Comparison of ENCODE assay signal across 8 cellular contexts in the genomic region with DNA sequence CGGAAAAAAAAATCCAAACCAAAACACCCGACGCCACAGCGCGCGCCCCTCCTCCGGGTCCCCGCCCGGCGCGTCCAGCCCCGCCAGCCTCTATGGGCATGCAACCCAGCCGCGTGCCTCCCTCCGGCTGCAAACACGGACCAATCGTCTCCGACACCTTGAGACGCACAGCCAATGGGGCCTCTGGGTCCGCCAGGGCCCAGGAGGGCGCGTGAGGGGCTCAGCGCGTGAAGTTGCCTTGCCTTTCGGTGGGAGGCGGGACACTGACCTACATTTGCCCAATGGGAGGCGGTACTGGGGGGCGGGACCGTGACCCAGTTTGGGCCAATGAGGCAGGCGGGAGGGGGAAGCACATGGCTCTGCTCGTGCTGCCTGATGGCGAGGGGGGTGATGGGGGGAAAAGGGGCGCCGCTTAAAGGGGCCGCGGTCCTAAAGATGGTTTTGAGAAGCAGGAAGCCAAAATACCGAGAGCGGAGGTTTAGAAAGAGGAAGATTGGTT. TPM values are rescaled to one million over a fixed set of nuclear protein-coding genes. Genes with fewer than 3 reads are reported as not detected.
DNase-seq lines count a peak whose midpoint lies in the region; ATAC-seq and TF ChIP-seq lines count a peak whose summit lies in the region.

No MANE protein-coding gene starts in this region.

- no peaks in the 10 kb centered on the region for H3K27me3 Mint-ChIP-seq in activated naive CD4-positive, alpha-beta T cell treated with anti-CD3 and anti-CD28 coated beads, Interleukin-2, amount 50 U/mL, for 24 hours

- H3K4me3 ChIP-seq in SK-N-SH (ENCODE audit: low read depth in 2 of 2, low read length in 1 of 2) = peak overlapping the region; percentile 74 to 79

- H3K9me2 ChIP-seq in SK-N-SH = no peaks in the 10 kb centered on the region

- no peaks in the 10 kb centered on the region for H4K20me1 ChIP-seq in SK-N-SH (ENCODE audit: insufficient read depth)

- H3K4me1 Mint-ChIP-seq in activated naive CD4-positive, alpha-beta T cell treated with anti-CD3 and anti-CD28 coated beads, Interleukin-2, amount 50 U/mL, for 24 hours = peaks cover 43% of the 10 kb centered on the region

- no peaks in the 10 kb centered on the region for H3K9me3 ChIP-seq in SK-N-SH

- WGBS in SK-N-SH (ENCODE audit: low lambda C conversion rate) = 2% methylated on average over 24 of the region's 38 CpGs

- DNase-seq in GM04504 (ENCODE audit: low read depth) (peak; percentile 98), NCI-H1092 (lab: John Stamatoyannopoulos, UW) (peak; percentile 94), SK-N-SH (peak; percentile 91), germinal center (ENCODE audit: low spot score) (peak; percentile 98), omental fat pad (ENCODE audit: low spot score) (peak; percentile 91)

- TF ChIP-seq CTCF in SK-N-SH (IDR thresholded peaks at IDR 0.05) (no peak), omental fat pad (IDR thresholded peaks at IDR 0.05) (no peak)

- peaks cover 30% of the 10 kb centered on the region for H3F3A ChIP-seq in SK-N-SH (replicated peaks; ENCODE audit: insufficient read depth)

- H3K27me3 ChIP-seq in SK-N-SH (ENCODE audit: insufficient read depth) = no peaks in the 10 kb centered on the region

- peaks cover 31 to 39% of the 10 kb centered on the region in 2 experiments for H3K4me1 ChIP-seq in SK-N-SH (ENCODE audit: control insufficient read depth in 1 of 2, insufficient read depth in 2 of 2, low read depth in 1 of 2, low read length in 1 of 2)

- TF ChIP-seq EP300 in SK-N-SH (IDR thresholded peaks at IDR 0.05; ENCODE audit: borderline replicate concordance in 1 of 2, low read depth in 1 of 2, low read length in 1 of 2) = no peak

- H3K27ac ChIP-seq in SK-N-SH (ENCODE audit: low read depth in 2 of 2, low read length in 1 of 2) (peak overlapping the region; percentile 99), temporal lobe (ENCODE audit: low read depth, low read length) (peak overlapping the region; percentile 99)

- TF ChIP-seq RAD21 in SK-N-SH (IDR thresholded peaks at IDR 0.05; ENCODE audit: low read length) = no peak

- no peaks in the 10 kb centered on the region for H3K36me3 Mint-ChIP-seq in activated naive CD4-positive, alpha-beta T cell treated with anti-CD3 and anti-CD28 coated beads, Interleukin-2, amount 50 U/mL, for 24 hours

- ATAC-seq in HG02610 (IDR thresholded peaks at IDR 0.05; ENCODE audit: unreplicated experiment) (peak; percentile 70), omental fat pad (ENCODE audit: low FRiP score) (peak; percentile 77)

- H3K9me3 Mint-ChIP-seq in activated naive CD4-positive, alpha-beta T cell treated with anti-CD3 and anti-CD28 coated beads, Interleukin-2, amount 50 U/mL, for 24 hours = no peaks in the 10 kb centered on the region

- peak overlapping the region; percentile 99 for H3K4me2 ChIP-seq in SK-N-SH

- no peaks in the 10 kb centered on the region; the same call in 1 of the 2 replicates for H3K79me2 ChIP-seq in SK-N-SH (ENCODE audit: insufficient read depth)

- peak overlapping the region; percentile 98 for H3K4me3 Mint-ChIP-seq in activated naive CD4-positive, alpha-beta T cell treated with anti-CD3 and anti-CD28 coated beads, Interleukin-2, amount 50 U/mL, for 24 hours

- POLR2A ChIA-PET in SK-N-SH (lab: Yijun Ruan, JAX) = no interaction called here

- H3K36me3 ChIP-seq in SK-N-SH (replicated peaks in 1 of 2; ENCODE audit: control insufficient read depth in 1 of 2, insufficient read depth in 2 of 2, low read length in 1 of 2) = peaks cover 0 to 5% of the 10 kb centered on the region in 2 experiments

- peak overlapping the region; percentile 96 for H3K9ac ChIP-seq in SK-N-SH

- CTCF ChIA-PET in SK-N-SH (lab: Yijun Ruan, JAX) = interaction anchor here (0.7 to 1.3 kb wide), 2 partner anchors 50 to 509 kb away, joined by 3 to 4 read pairs; no protein-coding TSS in a partner anchor

- H3K27ac Mint-ChIP-seq in activated naive CD4-positive, alpha-beta T cell treated with anti-CD3 and anti-CD28 coated beads, Interleukin-2, amount 50 U/mL, for 24 hours = peak overlapping the region; percentile 100

- peak overlapping the region; percentile 89 for H2AFZ ChIP-seq in SK-N-SH (ENCODE audit: low read depth)

TF ChIP-seq in SK-N-SH, 30 proteins besides CTCF, POLR2A, EP300 and RAD21 (continues in another document):
- TF ChIP-seq FOXJ3 (CRISPR knock-in tag; IDR thresholded peaks at IDR 0.05) (no peak), REST (IDR thresholded peaks at IDR 0.05; ENCODE audit: low read depth, low read length) (no peak; the same call in 1 of the 2 replicates), RFX5 (IDR thresholded peaks at IDR 0.05; ENCODE audit: low read length) (peak; percentile 75), PBX3 (IDR thresholded peaks at IDR 0.05) (no peak), NFIC (IDR thresholded peaks at IDR 0.05; ENCODE audit: borderline replicate concordance) (no peak)
- TF ChIP-seq, protein P1, sequence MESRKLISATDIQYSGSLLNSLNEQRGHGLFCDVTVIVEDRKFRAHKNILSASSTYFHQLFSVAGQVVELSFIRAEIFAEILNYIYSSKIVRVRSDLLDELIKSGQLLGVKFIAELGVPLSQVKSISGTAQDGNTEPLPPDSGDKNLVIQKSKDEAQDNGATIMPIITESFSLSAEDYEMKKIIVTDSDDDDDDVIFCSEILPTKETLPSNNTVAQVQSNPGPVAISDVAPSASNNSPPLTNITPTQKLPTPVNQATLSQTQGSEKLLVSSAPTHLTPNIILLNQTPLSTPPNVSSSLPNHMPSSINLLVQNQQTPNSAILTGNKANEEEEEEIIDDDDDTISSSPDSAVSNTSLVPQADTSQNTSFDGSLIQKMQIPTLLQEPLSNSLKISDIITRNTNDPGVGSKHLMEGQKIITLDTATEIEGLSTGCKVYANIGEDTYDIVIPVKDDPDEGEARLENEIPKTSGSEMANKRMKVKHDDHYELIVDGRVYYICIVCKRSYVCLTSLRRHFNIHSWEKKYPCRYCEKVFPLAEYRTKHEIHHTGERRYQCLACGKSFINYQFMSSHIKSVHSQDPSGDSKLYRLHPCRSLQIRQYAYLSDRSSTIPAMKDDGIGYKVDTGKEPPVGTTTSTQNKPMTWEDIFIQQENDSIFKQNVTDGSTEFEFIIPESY (IDR thresholded peaks at IDR 0.05; ENCODE audit: borderline replicate concordance, low read depth) = no peak

RNA-seq across cellular contexts. Expression of gene DBP, which starts 0.3 kb away (rescaled TPM):
- polyA plus RNA-seq in SK-N-SH (2012; rRNA removed) = 7.8 and 12.6 TPM in 2 replicates
- polyA plus RNA-seq in SK-N-SH (2012; cell fraction: cytosol; rRNA removed) = 7.3 and 10.3 TPM in 2 replicates
- 8.6 and 13.4 TPM in 2 replicates for polyA plus RNA-seq in SK-N-SH (2012; cell fraction: nucleus; rRNA removed)
- total RNA-seq in omental fat pad = 10 to 100 TPM in 1 of 4 donors, 1 to 10 TPM in 3; 2.6 to 12.6 (median 5.2) TPM
- 3.0 TPM for total RNA-seq in temporal lobe

RNA-seq across cellular contexts. Expression of gene CA11, which starts 8.5 kb away (rescaled TPM):
- polyA plus RNA-seq in SK-N-SH (2012; rRNA removed) = 13.1 and 13.5 TPM in 2 replicates
- polyA plus RNA-seq in SK-N-SH (2012; cell fraction: cytosol; rRNA removed) = 12.8 and 15.5 TPM in 2 replicates
- polyA plus RNA-seq in SK-N-SH (2012; cell fraction: nucleus; rRNA removed) = 10.4 and 10.7 TPM in 2 replicates
- total RNA-seq in omental fat pad = 10 to 100 TPM in 1 of 4 donors, 1 to 10 TPM in 3; 1.9 to 12.7 (median 5.7) TPM
- 5.2 TPM for total RNA-seq in temporal lobe

RNA-seq across cellular contexts. Expression of gene SPHK2, which starts 18.2 kb away (rescaled TPM):
- 14.1 and 14.8 TPM in 2 replicates for polyA plus RNA-seq in SK-N-SH (2012; rRNA removed)
- 6.1 and 8.8 TPM in 2 replicates for polyA plus RNA-seq in SK-N-SH (2012; cell fraction: cytosol; rRNA removed)
- 42.4 and 44.9 TPM in 2 replicates for polyA plus RNA-seq in SK-N-SH (2012; cell fraction: nucleus; rRNA removed)
- 10 to 100 TPM in 2 of 4 donors, 1 to 10 TPM in 2; 6.0 to 16.2 (median 9.5) TPM for total RNA-seq in omental fat pad
- 9.6 TPM for total RNA-seq in temporal lobe

RNA-seq across cellular contexts. Expression of gene RPL18, which starts 18.5 kb away (rescaled TPM):
- 2,114 and 2,225 TPM in 2 replicates for polyA plus RNA-seq in SK-N-SH (2012; rRNA removed)
- 1,690 and 2,536 TPM in 2 replicates for polyA plus RNA-seq in SK-N-SH (2012; cell fraction: cytosol; rRNA removed)
- 725 and 988 TPM in 2 replicates for polyA plus RNA-seq in SK-N-SH (2012; cell fraction: nucleus; rRNA removed)
- total RNA-seq in omental fat pad (1,000 to 10,000 TPM; 1,539 to 2,303 (median 1,904) TPM), temporal lobe (903 TPM)

RNA-seq across cellular contexts. Expression of gene FAM83E, which starts 22.6 kb away (rescaled TPM):
- 0.44 TPM in 1 of 2 replicates, not detected in the other for polyA plus RNA-seq in SK-N-SH (2012; rRNA removed)
- polyA plus RNA-seq in SK-N-SH (2012; cell fraction: cytosol; rRNA removed) = 0.03 TPM in 1 of 2 replicates, not detected in the other
- polyA plus RNA-seq in SK-N-SH (2012; cell fraction: nucleus; rRNA removed) = 0.13 and 0.17 TPM in 2 replicates
- total RNA-seq in omental fat pad (1 to 10 TPM in 1 of 4 donors, under 1 TPM in 1, not detected in 2; 0.47 to 1.3 TPM), temporal lobe (not detected)

Comparison
In these comparisons a context has a peak if more than half of its experiments do, and no peak if none do; other contexts are left out.
1. Peak in every context shown above with its lines: DNase-seq, ATAC-seq, H3K4me3 ChIP-seq and H3K27ac ChIP-seq.